30 cellular contexts compared by ENCODE assay signal in the genomic region with DNA sequence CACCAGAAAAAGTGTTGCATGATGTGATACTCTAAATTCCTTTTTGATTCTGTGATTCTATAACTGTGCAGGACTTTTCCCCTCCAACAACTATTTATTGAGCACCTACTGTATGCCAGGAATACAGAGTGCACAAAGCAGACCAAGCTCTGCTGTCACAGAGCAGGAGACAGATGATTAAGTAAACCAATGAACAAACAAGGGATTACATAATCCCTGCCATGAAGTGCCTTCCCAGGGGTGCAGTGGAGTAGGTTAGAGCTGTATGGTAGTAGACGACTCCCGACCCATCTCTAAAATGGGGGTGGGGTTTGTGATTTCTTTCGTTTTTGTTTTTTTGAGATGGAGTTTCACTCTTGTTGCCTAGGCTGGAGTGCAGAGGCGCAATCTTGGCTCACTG.
"Had no signal": no experiment of that assay in that cellular context is flagged by ENCODE, and none has a peak within 500 bp of the region (broad histone marks: within the 10 kb centered on the region; RNA-seq: fewer than 3 reads in every experiment).

No MANE protein-coding gene starts in this region.

- ATAC-seq: activated naive CD4-positive, alpha-beta T cell treated with anti-CD3 and anti-CD28 coated beads, Interleukin-2, amount 50 U/mL, for 72 hours; activated naive CD8-positive, alpha-beta T cell treated with anti-CD3 and anti-CD28 coated beads, Interleukin-2, amount 50 U/mL, for 24 hours; activated T-cell treated with anti-CD3 and anti-CD28 coated beads, Interleukin-2, amount 50 U/mL, for 4 hours; activated T-cell treated with anti-CD3 and anti-CD28 coated beads, Interleukin-2, amount 50 U/mL, for 72 hours; activated T-helper 17 cell treated with anti-CD3 and anti-CD28 coated beads, Interleukin-2, amount 50 U/mL, for 72 hours; body of pancreas had no signal

- DNase-seq: activated effector memory CD4-positive, alpha-beta T cell treated with anti-CD3 and anti-CD28 coated beads, Interleukin-2, amount 50 U/mL, for 16 hours; activated effector memory CD4-positive, alpha-beta T cell treated with Interleukin-2 at 50 U/mL for 16 hours; activated gamma-delta T cell; activated gamma-delta T cell treated with Interleukin-2 at 50 U/mL for 16 hours; activated naive CD4-positive, alpha-beta T cell; activated naive CD4-positive, alpha-beta T cell treated with anti-CD3 and anti-CD28 coated beads for 36 hours; activated naive CD4-positive, alpha-beta T cell treated with anti-CD3 and anti-CD28 coated beads, Interleukin-2, amount 10 ng/mL, durations not matched to agents 7 days and 5 days; activated naive CD4-positive, alpha-beta T cell treated with anti-CD3 and anti-CD28 coated beads, Interleukin-2, amount 50 U/mL, for 16 hours; activated naive CD4-positive, alpha-beta T cell treated with Interleukin-2 at 50 U/mL for 16 hours; activated naive CD8-positive, alpha-beta T cell treated with anti-CD3 and anti-CD28 coated beads for 36 hours; activated naive CD8-positive, alpha-beta T cell treated with anti-CD3 and anti-CD28 coated beads, Interleukin-2, amount 10 ng/mL, durations not matched to agents 7 days and 5 days; activated naive CD8-positive, alpha-beta T cell treated with anti-CD3 and anti-CD28 coated beads, Interleukin-2, amount 50 U/mL, for 24 hours; activated T-cell treated with anti-CD3 and anti-CD28 coated beads for 4 hours; activated T-cell treated with anti-CD3 and anti-CD28 coated beads, Interleukin-2, amount 50 U/mL, for 1 hour; activated T-cell treated with anti-CD3 and anti-CD28 coated beads, Interleukin-2, amount 50 U/mL, for 24 hours; activated T-cell treated with anti-CD3 and anti-CD28 coated beads, Interleukin-2, amount 50 U/mL, for 4 hours; activated T-cell treated with anti-CD3 and anti-CD28 coated beads, Interleukin-2, amount 50 U/mL, for 48 hours; activated T-cell treated with anti-CD3 and anti-CD28 coated beads, Interleukin-2, amount 50 U/mL, for 72 hours; adrenal gland; amniotic stem cell; amygdala; anterior cingulate cortex; aorta; body of pancreas; brain microvascular endothelial cell; caudate nucleus; central memory CD4-positive, alpha-beta T cell; cerebellar nuclear complex had no signal
